Comparison of ENCODE assay signal across 8 cellular contexts in genomic region chr19:8444677-8445487, GRCh38. TPM values are rescaled to one million over a fixed set of nuclear protein-coding genes. Genes with fewer than 3 reads are reported as not detected.
DNase-seq lines count a peak whose midpoint lies in the region; ATAC-seq and TF ChIP-seq lines count a peak whose summit lies in the region.

Gene HNRNPM, plus strand, starts transcription at chr19:8444975. Its CDS starts 24 bp downstream, at chr19:8444999.

- H3K4me3 Mint-ChIP-seq in activated B cell treated with CpG ODN at 0.5 μM for 24 hours (peak within 1 kb of the TSS; percentile 98), immature natural killer cell (peak within 1 kb of the TSS; percentile 95 to 99 (median 96))

- H3K27ac ChIP-seq in AG04450 (ENCODE audit: low read depth, low read length), result peak within 1 kb of the TSS; percentile 68
- peak within 1 kb of the TSS; percentile 92 for H3K27ac ChIP-seq in caudate nucleus (ENCODE audit: low read depth, low read length)

- peak; percentile 93 for ATAC-seq in GM18909 (IDR thresholded peaks at IDR 0.05; ENCODE audit: poor library complexity, unreplicated experiment)
- ATAC-seq in HG03175 (IDR thresholded peaks at IDR 0.05; ENCODE audit: unreplicated experiment), result peak; percentile 87
- peak; percentile 94 for ATAC-seq in activated B cell treated with CpG ODN at 0.5 μM for 24 hours (ENCODE audit: low read depth)

- H3K9me3 Mint-ChIP-seq in activated B cell treated with CpG ODN at 0.5 μM for 24 hours, result no peaks in the 10 kb centered on the region
- H3K9me3 Mint-ChIP-seq in immature natural killer cell, result no peaks in the 10 kb centered on the region

- peak within 1 kb of the TSS; percentile 96 for H3K27ac Mint-ChIP-seq in activated B cell treated with CpG ODN at 0.5 μM for 24 hours
- H3K27ac Mint-ChIP-seq in immature natural killer cell, result peak within 1 kb of the TSS; percentile 92 to 99 (median 97)

- no peak for TF ChIP-seq CTCF in AG04450 (IDR thresholded peaks at IDR 0.05; ENCODE audit: low read depth, low read length)
- no peak for TF ChIP-seq CTCF in activated B cell treated with CpG ODN at 0.5 μM for 24 hours (IDR thresholded peaks at IDR 0.05)

- intact Hi-C loops in activated B cell treated with CpG ODN at 0.5 μM for 24 hours (cut with micrococcal nuclease), result loop anchor here (1.0 kb wide), 6 partner anchors 29 to 502 kb away; partner anchors contain the start of genes MARCHF2, NDUFA7, RAB11B and RPS28

- H3K4me1 Mint-ChIP-seq in activated B cell treated with CpG ODN at 0.5 μM for 24 hours (peaks cover 42% of the 10 kb centered on the region), immature natural killer cell (peaks cover 43 to 51% of the 10 kb centered on the region in 2 donors)

- DNase-seq in AG04450 (ENCODE audit: low read depth, low spot score) (peak; percentile 89), NCI-H226 (peak; percentile 96), activated B cell treated with CpG ODN at 0.5 μM for 24 hours (peak; percentile 100), caudate nucleus (lab: John Stamatoyannopoulos, UW) (peak; percentile 66 to 100 (median 98)), immature natural killer cell (peak; percentile 100), smooth muscle cell of the brain vasculature (ENCODE audit: low read depth, low spot score) (peak; percentile 92)

- POLR2A ChIA-PET in AG04450 (lab: Yijun Ruan, JAX), result interaction anchor here (0.6 to 2.3 kb wide), 9 partner anchors 11 to 69 kb away, joined by 3 to 15 read pairs (median 9); partner anchors contain the start of genes MARCHF2, RAB11B and ZNF414
- POLR2A ChIA-PET in activated B cell treated with CpG ODN at 0.5 μM for 24 hours (lab: Charles Lee), result interaction anchor here (0.6 to 5.0 kb wide), 17 partner anchors 11 to 501 kb away, joined by 3 to 56 read pairs (median 6); partner anchors contain the start of genes MARCHF2, NDUFA7, RAB11B and RPS28

- peaks cover 38% of the 10 kb centered on the region for H3K36me3 Mint-ChIP-seq in activated B cell treated with CpG ODN at 0.5 μM for 24 hours (ENCODE audit: low read depth)
- H3K36me3 Mint-ChIP-seq in immature natural killer cell, result peaks cover 3 to 7% (median 4%) of the 10 kb centered on the region in 3 donors

- H3K27me3 Mint-ChIP-seq in activated B cell treated with CpG ODN at 0.5 μM for 24 hours (no peaks in the 10 kb centered on the region), immature natural killer cell (ENCODE audit: low read depth in 3 of 3) (peaks cover 3 to 7% (median 6%) of the 10 kb centered on the region in 3 donors)

- H3K27me3 ChIP-seq in AG04450 (ENCODE audit: control insufficient read depth, insufficient read depth, low read length), result no peaks in the 10 kb centered on the region

- H3K4me3 ChIP-seq in AG04450 (ENCODE audit: low read depth, low read length), result peak within 1 kb of the TSS; percentile 87

- H3K9me3 ChIP-seq in AG04450 (ENCODE audit: control insufficient read depth, insufficient read depth, low read length), result no peaks in the 10 kb centered on the region; the same call in 1 of the 2 replicates

- CTCF ChIA-PET in AG04450 (lab: Charles Lee) (interaction anchor here (0.6 to 1.4 kb wide), 2 partner anchors 32 to 91 kb away, joined by 3 to 5 read pairs; partner anchors contain the start of gene MARCHF2), activated B cell treated with CpG ODN at 0.5 μM for 24 hours (lab: Charles Lee) (interaction anchor here (1.2 kb wide), 1 partner anchor 32 kb away, joined by 4 read pairs; the partner anchor contains the start of gene MARCHF2)

RNA-seq across cellular contexts. Expression of gene HNRNPM, which starts in this region (rescaled TPM):
- polyA plus RNA-seq in AG04450 (2011; rRNA removed), result 99.6 and 122 TPM in 2 replicates
- polyA minus RNA-seq in AG04450 (2011; rRNA and poly(A)+ RNA removed), result 51.2 and 60.4 TPM in 2 replicates
- 282 and 287 TPM in 2 replicates for total RNA-seq in activated B cell treated with CpG ODN at 0.5 μM for 24 hours
- 100 to 1,000 TPM; 163 to 287 (median 209) TPM for polyA plus RNA-seq in immature natural killer cell

Comparison
In these comparisons a context has a peak if more than half of its experiments do, and no peak if none do; other contexts are left out.
1. Peak in every context shown above with its lines: DNase-seq, ATAC-seq, H3K4me3 ChIP-seq and H3K27ac ChIP-seq.